In the genomic region with DNA sequence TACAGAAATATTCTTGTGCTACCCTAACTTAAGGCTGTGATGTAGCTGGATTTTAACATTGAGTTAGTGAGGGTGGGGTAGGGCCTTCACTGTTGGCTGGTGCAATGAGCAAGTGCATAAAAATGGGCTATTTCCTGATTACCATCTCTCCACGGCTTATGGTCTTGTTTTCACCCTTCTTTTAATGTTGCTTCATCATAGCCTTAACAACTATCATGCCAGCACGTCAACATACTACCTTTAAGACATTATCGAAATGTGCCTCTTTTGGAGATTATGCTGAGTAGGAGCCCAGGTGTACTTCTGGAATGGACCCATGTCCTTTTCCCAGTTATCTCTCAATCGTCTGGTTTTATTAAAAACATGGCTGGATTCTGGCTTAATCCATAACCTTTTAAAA, we compare ENCODE assay signal across 26 cellular contexts.
DNase-seq lines count a peak whose midpoint lies in the region; ATAC-seq, FAIRE-seq and TF ChIP-seq lines count a peak whose summit lies in the region.
"Had no signal": no experiment of that assay in that cellular context is flagged by ENCODE, and none has a peak within 500 bp of the region (broad histone marks: within the 10 kb centered on the region; RNA-seq: fewer than 3 reads in every experiment).

No MANE protein-coding gene starts in this region.

- no peak overlapping the region for H3K9ac ChIP-seq in astrocyte (ENCODE audit: low read length)
- H3K9ac ChIP-seq: BLaER1 had no signal

- FAIRE-seq in astrocyte (lab: Jason Lieb, UNC) (no peak), urothelium cell line (lab: Jason Lieb, UNC) (peak; percentile 73)
- FAIRE-seq: GM12892 had no signal

- TF ChIP-seq CTCF in left ventricle myocardium inferior (IDR thresholded peaks at IDR 0.05; ENCODE audit: borderline replicate concordance) (no peak), heart left ventricle (IDR thresholded peaks at IDR 0.05) (no peak), astrocyte (IDR thresholded peaks at IDR 0.05; ENCODE audit: insufficient read depth, low read depth, low read length) (no peak)

- no peaks in the 10 kb centered on the region for H3K27me3 Mint-ChIP-seq in astrocyte (ENCODE audit: low read depth, unreplicated experiment)
- H3K27me3 Mint-ChIP-seq: CD4-positive, CD25-positive, alpha-beta regulatory T cell had no signal

- DNase-seq in left ventricle myocardium inferior (no peak), heart left ventricle (no peak), astrocyte (ENCODE audit: low read depth) (no peak), kidney tubule cell (ENCODE audit: low spot score) (peak; percentile 25), urothelium cell line (ENCODE audit: low spot score) (no peak), HK-2 (ENCODE audit: unreplicated experiment) (no peak), SIG-M5 treated with dmso at 0.1 percent for 504 hours (lab: John Stamatoyannopoulos, UW; ENCODE audit: unreplicated experiment) (no peak), cerebellar nuclear complex (lab: John Stamatoyannopoulos, UW) (no peak)
- DNase-seq: CD4-positive, CD25-positive, alpha-beta regulatory T cell; DMS153; DND-41; H7; MV-4-11; NCI-H1105; NCI-H1436 treated with DMSO at 0.1 percent for 48 hours; NCI-H187 treated with DMSO at 0.1 percent for 48 hours; NCI-H446; NCI-H524 treated with DMSO at 0.1 percent for 48 hours; NCI-H774; PC-3; RPMI8226; SHP77; SW 1271 had no signal

- H3K4me3 Mint-ChIP-seq in astrocyte (ENCODE audit: unreplicated experiment), result no peak overlapping the region
- H3K4me3 Mint-ChIP-seq: CD4-positive, CD25-positive, alpha-beta regulatory T cell had no signal

- H3K9me3 ChIP-seq in left ventricle myocardium inferior (replicated peaks) (peaks cover 8% of the 10 kb centered on the region), heart left ventricle (peaks cover 0 to 17% (median 0%) of the 10 kb centered on the region in 12 donors), astrocyte (ENCODE audit: insufficient read depth, low read depth, low read length) (no peaks in the 10 kb centered on the region)
- H3K9me3 ChIP-seq: BLaER1 had no signal

- H3K36me3 Mint-ChIP-seq in astrocyte (ENCODE audit: low read depth, unreplicated experiment), result peaks cover 5% of the 10 kb centered on the region
- H3K36me3 Mint-ChIP-seq: CD4-positive, CD25-positive, alpha-beta regulatory T cell had no signal

- no peaks in the 10 kb centered on the region for H4K20me1 ChIP-seq in astrocyte (ENCODE audit: insufficient read depth, low read length)
- H4K20me1 ChIP-seq: BLaER1 had no signal

- peaks cover 8% of the 10 kb centered on the region for H3K4me1 ChIP-seq in left ventricle myocardium inferior
- peaks cover 0 to 9% (median 3%) of the 10 kb centered on the region in 12 donors for H3K4me1 ChIP-seq in heart left ventricle
- peaks cover 26% of the 10 kb centered on the region for H3K4me1 ChIP-seq in astrocyte (ENCODE audit: insufficient read depth, low read length)
- H3K4me1 ChIP-seq: BLaER1 had no signal

- TF ChIP-seq POLR2A in heart left ventricle (IDR thresholded peaks at IDR 0.05), result no peak

- H3K4me3 ChIP-seq in left ventricle myocardium inferior (no peak overlapping the region), heart left ventricle (no peak overlapping the region), astrocyte (ENCODE audit: insufficient read depth, low read depth, low read length) (no peak overlapping the region)
- H3K4me3 ChIP-seq: BLaER1 had no signal

- H3K4me1 Mint-ChIP-seq in astrocyte (ENCODE audit: low read depth, unreplicated experiment), result peaks cover 33% of the 10 kb centered on the region
- H3K4me1 Mint-ChIP-seq: CD4-positive, CD25-positive, alpha-beta regulatory T cell had no signal

- H3K27me3 ChIP-seq in left ventricle myocardium inferior (ENCODE audit: low read depth) (no peaks in the 10 kb centered on the region), heart left ventricle (no peaks in the 10 kb centered on the region), astrocyte (ENCODE audit: insufficient read depth, low read length) (no peaks in the 10 kb centered on the region)
- H3K27me3 ChIP-seq: BLaER1 had no signal

- WGBS in heart left ventricle, 4 donors, result 92 to 94% (median 93%) methylated on average over 4 of the region's 4 CpGs

- H3K79me2 ChIP-seq in astrocyte (ENCODE audit: insufficient read depth, low read length), result no peaks in the 10 kb centered on the region

- H2AFZ ChIP-seq in astrocyte (ENCODE audit: low read depth, low read length), result no peak overlapping the region

- H3K36me3 ChIP-seq in left ventricle myocardium inferior, result no peaks in the 10 kb centered on the region
- H3K36me3 ChIP-seq in heart left ventricle, result no peaks in the 10 kb centered on the region
- H3K36me3 ChIP-seq in astrocyte (ENCODE audit: insufficient read depth, low read length), result no peaks in the 10 kb centered on the region
- H3K36me3 ChIP-seq: BLaER1 had no signal

- no peak overlapping the region for H3K4me2 ChIP-seq in astrocyte (ENCODE audit: low read length)
- H3K4me2 ChIP-seq: BLaER1 had no signal

- intact Hi-C loops in left ventricle myocardium inferior (cut with micrococcal nuclease), result no loop called here
- intact Hi-C loops in heart left ventricle (cut with DNase I), result no loop called here

- H3K27ac ChIP-seq in left ventricle myocardium inferior (replicated peaks) (peak overlapping the region; percentile 31), heart left ventricle (peak overlapping the region in 1 of 12 donors; percentile 29), astrocyte (ENCODE audit: low read depth, low read length) (peak overlapping the region; percentile 30)
- H3K27ac ChIP-seq: BLaER1, HL-60 had no signal

- ATAC-seq in heart left ventricle, result no peak
- ATAC-seq: PC-3 had no signal

- no peaks in the 10 kb centered on the region for H3K9me3 Mint-ChIP-seq in astrocyte (ENCODE audit: unreplicated experiment)

- peak overlapping the region; percentile 12 for H3K27ac Mint-ChIP-seq in astrocyte (ENCODE audit: unreplicated experiment)
- H3K27ac Mint-ChIP-seq: CD4-positive, CD25-positive, alpha-beta regulatory T cell had no signal
